ENCODE assay signal across 21 cellular contexts in genomic region chr1:29105822-29106221, GRCh38. TPM values are rescaled to one million over a fixed set of nuclear protein-coding genes. Genes with fewer than 3 reads are reported as not detected.
DNase-seq lines count a peak whose midpoint lies in the region; TF ChIP-seq lines count a peak whose summit lies in the region.
"Had no signal": no experiment of that assay in that cellular context is flagged by ENCODE, and none has a peak within 500 bp of the region (broad histone marks: within the 10 kb centered on the region; RNA-seq: fewer than 3 reads in every experiment).

No MANE protein-coding gene starts in this region.

- H3K4me1 Mint-ChIP-seq in Calu3 (ENCODE audit: low read depth, unreplicated experiment): peaks cover 8% of the 10 kb centered on the region
- H3K4me1 Mint-ChIP-seq: neural crest cell had no signal

- H3K27ac ChIP-seq in osteoblast (ENCODE audit: low read depth, low read length): no peak overlapping the region
- H3K27ac ChIP-seq: body of pancreas, coronary artery, foreskin keratinocyte, SJSA1, testis had no signal

- H3K36me3 Mint-ChIP-seq in Calu3 (ENCODE audit: insufficient read depth, unreplicated experiment): peaks cover 11% of the 10 kb centered on the region
- H3K36me3 Mint-ChIP-seq: activated naive CD4-positive, alpha-beta T cell treated with anti-CD3 and anti-CD28 coated beads, Interleukin-2, amount 50 U/mL, for 72 hours had no signal

- H3K4me3 Mint-ChIP-seq in Calu3 (ENCODE audit: low read depth, unreplicated experiment): peak overlapping the region; percentile 26
- H3K4me3 Mint-ChIP-seq: neural crest cell had no signal

- no peaks in the 10 kb centered on the region for H3K4me1 ChIP-seq in osteoblast (ENCODE audit: insufficient read depth, low read length)
- H3K4me1 ChIP-seq: body of pancreas, foreskin keratinocyte, testis had no signal

- no peak overlapping the region for H3K4me2 ChIP-seq in osteoblast (ENCODE audit: insufficient read depth, low read length)

- H4K20me1 ChIP-seq in osteoblast (ENCODE audit: insufficient read depth, low read length): no peaks in the 10 kb centered on the region

- CTCF ChIA-PET in Calu3 (lab: Charles Lee): interaction anchor here (0.7 kb wide), 1 partner anchor 687 kb away, joined by 4 read pairs; no protein-coding TSS in a partner anchor

- H3K4me3 ChIP-seq in osteoblast (ENCODE audit: insufficient read depth, low read length): no peak overlapping the region
- H3K4me3 ChIP-seq: body of pancreas, coronary artery, SJSA1, testis had no signal

- no peaks in the 10 kb centered on the region for H3K79me2 ChIP-seq in osteoblast (ENCODE audit: insufficient read depth, low read length)

- DNase-seq in Calu3 (peak; percentile 53), M059J (ENCODE audit: low read depth) (peak; percentile 86), fibroblast of gingiva (ENCODE audit: low read depth) (peak; percentile 36), osteoblast (ENCODE audit: insufficient read length, low spot score, missing footprints) (peak; percentile 22), HCEC 1CT (no peak), COLO829 (ENCODE audit: low spot score) (no peak), T-helper 2 cell (no peak), HUDEP-2 (lab: John Stamatoyannopoulos, UW; ENCODE audit: unreplicated experiment in 76 of 76) (no peak)
- DNase-seq: activated CD8-positive, alpha-beta memory T cell treated with anti-CD3 and anti-CD28 coated beads for 24 hours; body of pancreas; foreskin keratinocyte; hippocampal formation; midbrain; NCI-H2107; NCI-H69; stimulated activated CD4-positive, alpha-beta T cell treated with anti-CD3 and anti-CD28 coated beads, Interleukin-12 subunit alpha, Interleukin-12 subunit beta, amount 100 ng/mL, for 4 hours; testis had no signal

- TF ChIP-seq CTCF in Calu3 (IDR thresholded peaks at IDR 0.05; ENCODE audit: unreplicated experiment) (no peak), osteoblast (IDR thresholded peaks at IDR 0.05; ENCODE audit: extremely low read depth, low read depth, low read length) (no peak)

- H2AFZ ChIP-seq in osteoblast (ENCODE audit: low read length): no peak overlapping the region

- H3K27me3 Mint-ChIP-seq in Calu3 (ENCODE audit: unreplicated experiment): no peaks in the 10 kb centered on the region

- no peaks in the 10 kb centered on the region for H3K9me3 Mint-ChIP-seq in Calu3 (ENCODE audit: low read depth, unreplicated experiment)
- H3K9me3 Mint-ChIP-seq: activated naive CD4-positive, alpha-beta T cell treated with anti-CD3 and anti-CD28 coated beads, Interleukin-2, amount 50 U/mL, for 72 hours; neural crest cell had no signal

- H3K9me3 ChIP-seq in osteoblast (ENCODE audit: low read depth, low read length): no peaks in the 10 kb centered on the region
- H3K9me3 ChIP-seq: body of pancreas, SJSA1, testis had no signal

- no TSS peak for BruUV-seq in Calu3 (replicated peaks; lab: Mats Ljungman, UMichigan)

- H3K27me3 ChIP-seq in osteoblast (ENCODE audit: insufficient read depth, low read length): no peaks in the 10 kb centered on the region
- H3K27me3 ChIP-seq: body of pancreas, foreskin keratinocyte, SJSA1, testis had no signal

- intact Hi-C loops in Calu3 (cut with micrococcal nuclease; ENCODE audit: unreplicated experiment): no loop called here

- no peaks in the 10 kb centered on the region for H3K36me3 ChIP-seq in osteoblast (ENCODE audit: insufficient read depth, low read length)
- H3K36me3 ChIP-seq: SJSA1 had no signal

- peak overlapping the region; percentile 87 for H3K27ac Mint-ChIP-seq in Calu3 (ENCODE audit: unreplicated experiment)

RNA-seq across cellular contexts. Expression of gene TMEM200B, which starts 17.9 kb away (rescaled TPM):
- 0.15 TPM in 1 of 2 replicates, not detected in the other for total RNA-seq in Calu3 (2022)
- total RNA-seq in M059J (2014; rRNA removed; shearing (Covaris generic)): 3.5 and 4.6 TPM in 2 replicates
- total RNA-seq in osteoblast: 9.4 and 10.6 TPM in 2 replicates

Comparison
In these comparisons a context has a peak if more than half of its experiments do, and no peak if none do; other contexts are left out.
1. DNase-seq: peak in Calu3 (single experiment), M059J (single experiment), fibroblast of gingiva (single experiment) and osteoblast (single experiment); none in HCEC 1CT (single experiment), COLO829 (single experiment), T-helper 2 cell (0 of 5) and HUDEP-2 (0 of 76).